Comparison of ENCODE assay signal across 8 cellular contexts in genomic region chr4:176789955-176790354, GRCh38. TPM values are rescaled to one million over a fixed set of nuclear protein-coding genes. Genes with fewer than 3 reads are reported as not detected.
A peak's percentile ranks its signal among the peaks of the same experiment; 100 is the strongest.
DNase-seq lines count a peak whose midpoint lies in the region; ATAC-seq and TF ChIP-seq lines count a peak whose summit lies in the region.

No MANE protein-coding gene starts in this region.

- ATAC-seq in GM21360 (IDR thresholded peaks at IDR 0.05; ENCODE audit: unreplicated experiment) (peak; percentile 56), heart right ventricle (peak in 5 of 8 donors; percentile 27 to 53 (median 47))

- intact Hi-C loops in heart right ventricle (cut with DNase I) = loop anchor here in 9 of 10 donors (2.0 to 10.0 kb wide), 10 partner anchors 65 to 413 kb away; no protein-coding TSS in a partner anchor

- H3K36me3 ChIP-seq in heart right ventricle (no peaks in the 10 kb centered on the region), subcutaneous abdominal adipose tissue (ENCODE audit: control insufficient read depth in 5 of 5, insufficient read depth in 5 of 5, low read length in 5 of 5) (no peaks in the 10 kb centered on the region)

- H3K27ac ChIP-seq in heart right ventricle (peak overlapping the region in 5 of 10 donors; percentile 83 to 89 (median 87)), subcutaneous abdominal adipose tissue (ENCODE audit: low read depth, low read length) (no peak overlapping the region), substantia nigra (ENCODE audit: low read depth, low read length, poor library complexity, severe bottlenecking) (no peak overlapping the region)

- TF ChIP-seq CTCF in heart right ventricle (IDR thresholded peaks at IDR 0.05) = peak; percentile 30 to 77 (median 66)

- H3K9me3 ChIP-seq in heart right ventricle (no peaks in the 10 kb centered on the region), subcutaneous abdominal adipose tissue (ENCODE audit: control insufficient read depth in 5 of 5, low read length in 5 of 5) (no peaks in the 10 kb centered on the region)

- peak overlapping the region in 8 of 10 donors; percentile 63 to 80 (median 76) for H3K4me3 ChIP-seq in heart right ventricle
- H3K4me3 ChIP-seq in subcutaneous abdominal adipose tissue (ENCODE audit: low read depth in 1 of 5, low read length in 5 of 5) = peak overlapping the region in 4 of 5 donors; percentile 35 to 79 (median 38)

- DNase-seq in EL (peak; percentile 92), HS-5 (ENCODE audit: low read depth) (peak; percentile 86), SW480 (ENCODE audit: low spot score) (peak; percentile 21), heart right ventricle (peak in 1 of 2 donors; percentile 13), substantia nigra (lab: John Stamatoyannopoulos, UW) (no peak)
- no peak for DNase-seq in stimulated activated CD4-positive, alpha-beta T cell treated with anti-CD3 and anti-CD28 coated beads, Interleukin-12 subunit alpha, Interleukin-12 subunit beta, amount 100 ng/mL, for 4 hours

- H3K4me1 ChIP-seq in heart right ventricle = peaks cover 0 to 9% (median 0%) of the 10 kb centered on the region in 9 donors
- H3K4me1 ChIP-seq in subcutaneous abdominal adipose tissue (ENCODE audit: control insufficient read depth in 5 of 5, insufficient read depth in 5 of 5, low read length in 5 of 5) = peaks cover 0 to 26% (median 21%) of the 10 kb centered on the region in 5 donors

- H3K27me3 ChIP-seq in heart right ventricle (peaks cover 0 to 49% (median 0%) of the 10 kb centered on the region in 7 donors), subcutaneous abdominal adipose tissue (ENCODE audit: control insufficient read depth in 5 of 5, insufficient read depth in 4 of 5, low read length in 5 of 5) (no peaks in the 10 kb centered on the region)

- H3K9ac ChIP-seq in subcutaneous abdominal adipose tissue (ENCODE audit: low read length in 5 of 5) = no peak overlapping the region

- 3 to 7% methylated on average over 1 of the region's 1 CpG for WGBS in heart right ventricle, 2 donors

RNA-seq across cellular contexts. Expression of gene VEGFC, which starts 2.8 kb away (rescaled TPM):
- 10 to 100 TPM in 3 of 10 donors, 1 to 10 TPM in 7; 5.4 to 14.4 (median 9.1) TPM for total RNA-seq in heart right ventricle
- 1 to 10 TPM; 5.4 to 8.5 TPM for polyA plus RNA-seq in heart right ventricle

Comparison
In these comparisons a context has a peak if more than half of its experiments do, and no peak if none do; other contexts are left out.
1. DNase-seq: peak in EL (single experiment), HS-5 (single experiment) and SW480 (single experiment); none in stimulated activated CD4-positive, alpha-beta T cell treated with anti-CD3 and anti-CD28 coated beads, Interleukin-12 subunit alpha, Interleukin-12 subunit beta, amount 100 ng/mL, for 4 hours (single experiment) and substantia nigra (0 of 49).